Comparison of ENCODE assay signal across 8 cellular contexts in the genomic region with DNA sequence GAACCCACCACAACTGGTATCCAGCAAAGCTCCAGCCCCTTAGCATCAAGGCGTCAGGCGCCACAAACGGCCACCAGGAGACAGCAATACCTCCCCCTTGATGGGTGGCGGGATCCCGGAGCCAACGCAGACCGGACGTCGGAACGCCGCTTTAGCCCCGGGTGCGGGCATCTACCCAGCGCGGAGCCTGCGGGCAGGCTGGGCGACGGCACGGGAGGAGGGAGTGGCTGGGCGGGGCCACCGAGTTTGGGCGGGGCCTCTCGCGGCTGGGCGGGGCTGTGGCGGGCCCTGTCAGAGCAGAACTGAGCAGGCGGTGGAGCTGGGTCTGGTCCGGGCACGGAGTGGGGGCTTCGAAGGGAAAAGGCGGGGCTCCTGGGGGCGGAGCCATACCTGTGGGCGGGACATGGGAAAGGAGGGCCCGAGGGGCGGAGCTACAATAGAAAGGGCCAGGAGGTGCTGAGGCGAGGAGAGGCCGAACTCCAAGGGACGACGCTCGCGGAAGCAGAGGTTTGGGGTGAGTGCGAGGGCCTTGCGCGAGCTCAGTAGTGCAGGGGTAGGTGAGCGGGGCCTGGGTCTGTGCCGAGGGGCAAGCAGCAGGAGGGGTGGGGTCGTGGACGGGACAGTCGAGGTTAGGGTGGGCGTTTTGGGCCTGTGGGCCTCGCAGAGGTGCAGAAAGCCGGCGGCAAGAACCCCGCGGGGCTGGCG. TPM values are rescaled to one million over a fixed set of nuclear protein-coding genes. Genes with fewer than 3 reads are reported as not detected.
A peak's percentile ranks its signal among the peaks of the same experiment; 100 is the strongest.
DNase-seq lines count a peak whose midpoint lies in the region; ATAC-seq and TF ChIP-seq lines count a peak whose summit lies in the region.

No MANE protein-coding gene starts in this region.

- H3K36me3 ChIP-seq in neural progenitor cell: no peaks in the 10 kb centered on the region

- ATAC-seq in GM21737 (IDR thresholded peaks at IDR 0.05; ENCODE audit: unreplicated experiment): peak; percentile 59
- ATAC-seq in stimulated activated naive CD8-positive, alpha-beta T cell treated with anti-CD3 and anti-CD28 coated beads, Interleukin-15, amount 100 ng/mL, for 72 hours: peak; percentile 78

- peaks cover 4% of the 10 kb centered on the region for H3K36me3 Mint-ChIP-seq in neural progenitor cell

- DNase-seq in DMS53 treated with DMSO at 0.1 percent for 48 hours (lab: John Stamatoyannopoulos, UW; ENCODE audit: unreplicated experiment): peak; percentile 75
- peak; percentile 68 for DNase-seq in SHP77 treated with DMSO at 0.1 percent for 48 hours (lab: John Stamatoyannopoulos, UW)
- DNase-seq in activated naive CD4-positive, alpha-beta T cell (lab: John Stamatoyannopoulos, UW): peak; percentile 70 to 82 (median 74)
- DNase-seq in foreskin melanocyte: peak; percentile 81
- peak; percentile 97 for DNase-seq in neural progenitor cell (ENCODE audit: low spot score)
- peak; percentile 88 to 89 for DNase-seq in stimulated activated naive CD8-positive, alpha-beta T cell treated with anti-CD3 and anti-CD28 coated beads, Interleukin-15, amount 100 ng/mL, for 72 hours

- peak overlapping the region; percentile 42 for H3K4me3 ChIP-seq in neural progenitor cell

- peaks cover 12% of the 10 kb centered on the region for H4K20me1 ChIP-seq in neural progenitor cell (ENCODE audit: low read depth)

- peak overlapping the region; percentile 87 for H3K4me3 Mint-ChIP-seq in neural progenitor cell
- peak overlapping the region; percentile 85 to 87 for H3K4me3 Mint-ChIP-seq in stimulated activated naive CD8-positive, alpha-beta T cell treated with anti-CD3 and anti-CD28 coated beads, Interleukin-15, amount 100 ng/mL, for 72 hours

- H3K4me2 ChIP-seq in neural progenitor cell: peak overlapping the region; percentile 61

- H3K4me1 Mint-ChIP-seq in neural progenitor cell: peaks cover 3% of the 10 kb centered on the region
- H3K4me1 Mint-ChIP-seq in stimulated activated naive CD8-positive, alpha-beta T cell treated with anti-CD3 and anti-CD28 coated beads, Interleukin-15, amount 100 ng/mL, for 72 hours: peaks cover 32% of the 10 kb centered on the region

- no peak overlapping the region for H3K27ac ChIP-seq in neural progenitor cell

- peaks cover 17% of the 10 kb centered on the region for H3K27me3 Mint-ChIP-seq in neural progenitor cell (ENCODE audit: insufficient read depth, low read depth)
- H3K27me3 Mint-ChIP-seq in stimulated activated naive CD8-positive, alpha-beta T cell treated with anti-CD3 and anti-CD28 coated beads, Interleukin-15, amount 100 ng/mL, for 72 hours: peaks cover 26% of the 10 kb centered on the region

- H3K9me3 Mint-ChIP-seq in neural progenitor cell: no peaks in the 10 kb centered on the region
- no peaks in the 10 kb centered on the region for H3K9me3 Mint-ChIP-seq in stimulated activated naive CD8-positive, alpha-beta T cell treated with anti-CD3 and anti-CD28 coated beads, Interleukin-15, amount 100 ng/mL, for 72 hours

- no peaks in the 10 kb centered on the region for H3K4me1 ChIP-seq in neural progenitor cell

- H3K9ac ChIP-seq in neural progenitor cell: no peak overlapping the region

- H2AFZ ChIP-seq in neural progenitor cell (replicated peaks): peak overlapping the region; percentile 74

- peak overlapping the region; percentile 92 for H3K27ac Mint-ChIP-seq in neural progenitor cell
- H3K27ac Mint-ChIP-seq in stimulated activated naive CD8-positive, alpha-beta T cell treated with anti-CD3 and anti-CD28 coated beads, Interleukin-15, amount 100 ng/mL, for 72 hours: peak overlapping the region; percentile 78 to 80

- peaks cover 29% of the 10 kb centered on the region for H3F3A ChIP-seq in neural progenitor cell (ENCODE audit: low read depth)

- TF ChIP-seq CTCF in LNCAP (IDR thresholded peaks at IDR 0.05) (0 out of 2 replicates have a peak, but pooled peaks have one; percentile 16), neural progenitor cell (IDR thresholded peaks at IDR 0.05) (peak; percentile 35)

- peaks cover 59% of the 10 kb centered on the region for H3K27me3 ChIP-seq in neural progenitor cell

- no peaks in the 10 kb centered on the region for H3K9me3 ChIP-seq in neural progenitor cell (ENCODE audit: low read depth)

- H3K79me2 ChIP-seq in neural progenitor cell (ENCODE audit: low read depth): no peaks in the 10 kb centered on the region

RNA-seq across cellular contexts. Expression of a gene that starts 40.2 kb away (rescaled TPM):
- 22.6 and 32.0 TPM in 2 replicates for total RNA-seq in neural progenitor cell (ENCODE audit: low replicate concordance)
